Comparison of ENCODE assay signal across 22 cellular contexts in genomic region chr5:59795141-59795540, GRCh38.
"Had no signal": no experiment of that assay in that cellular context is flagged by ENCODE, and none has a peak within 500 bp of the region (broad histone marks: within the 10 kb centered on the region; RNA-seq: fewer than 3 reads in every experiment).

No MANE protein-coding gene starts in this region.

- H2AFZ ChIP-seq: hepatocyte had no signal

- H3K9me3 ChIP-seq: adrenal gland, ascending aorta, left lung, sigmoid colon, upper lobe of right lung had no signal

- H3K4me1 ChIP-seq: adrenal gland had no signal

- ATAC-seq: activated T-helper 17 cell treated with anti-CD3 and anti-CD28 coated beads, Interleukin-2, amount 50 U/mL, for 72 hours; foreskin keratinocyte; left lung; natural killer cell; upper lobe of right lung had no signal

- H3K36me3 ChIP-seq: adrenal gland, ascending aorta, left lung, sigmoid colon, upper lobe of right lung had no signal

- DNase-seq: activated CD4-positive, CD25-positive, alpha-beta regulatory T cell treated with anti-CD3 and anti-CD28 coated beads, Interleukin-2, amount 50 U/mL, for 72 hours; activated CD8-positive, alpha-beta memory T cell treated with anti-CD3 and anti-CD28 coated beads, Interleukin-2, amount 50 U/mL, for 4 hours; activated T-cell treated with anti-CD3 and anti-CD28 coated beads, Interleukin-2, amount 50 U/mL, for 24 hours; adrenal gland; central memory CD4-positive, alpha-beta T cell; dermis blood vessel endothelial cell; effector CD8-positive, alpha-beta T cell; foreskin keratinocyte; kidney glomerular epithelial cell; left lung; natural killer cell; retina; sigmoid colon; stimulated activated CD4-positive, alpha-beta T cell treated with anti-CD3 and anti-CD28 coated beads, Interleukin-15, amount 100 ng/mL, for 24 hours; stimulated activated CD8-positive, alpha-beta memory T cell treated with anti-CD3 and anti-CD28 coated beads, Interleukin-4, amount 100 ng/mL, for 48 hours; stimulated activated naive CD4-positive, alpha-beta T cell treated with Interleukin-2 at 50 U/mL for 16 hours; upper lobe of right lung had no signal

- H3K27me3 ChIP-seq: adrenal gland, ascending aorta, foreskin keratinocyte, hepatocyte, left lung, sigmoid colon, upper lobe of right lung had no signal

- H3K4me2 ChIP-seq: hepatocyte, smooth muscle cell had no signal

- H3K79me2 ChIP-seq: hepatocyte had no signal

- H3K4me3 ChIP-seq: adrenal gland, ascending aorta, hepatocyte, left lung, lung, sigmoid colon, smooth muscle cell, upper lobe of right lung had no signal

- H3K27ac ChIP-seq: adrenal gland, ascending aorta, foreskin keratinocyte, hepatocyte, left lung, upper lobe of right lung had no signal
